ENCODE assay signal across 12 cellular contexts in genomic region chr6:136326038-136326561, GRCh38. TPM values are rescaled to one million over a fixed set of nuclear protein-coding genes. Genes with fewer than 3 reads are reported as not detected.
DNase-seq lines count a peak whose midpoint lies in the region; ATAC-seq, FAIRE-seq and TF ChIP-seq lines count a peak whose summit lies in the region.
"Had no signal": no experiment of that assay in that cellular context is flagged by ENCODE, and none has a peak within 500 bp of the region (broad histone marks: within the 10 kb centered on the region; RNA-seq: fewer than 3 reads in every experiment).

No MANE protein-coding gene starts in this region.

- H4K20me1 ChIP-seq in astrocyte (ENCODE audit: insufficient read depth, low read length): no peaks in the 10 kb centered on the region

- H3K9ac ChIP-seq in astrocyte (ENCODE audit: low read length): no peak overlapping the region

- no peaks in the 10 kb centered on the region for H3K9me3 ChIP-seq in astrocyte (ENCODE audit: insufficient read depth, low read depth, low read length)

- no peak overlapping the region for H3K27ac Mint-ChIP-seq in astrocyte (ENCODE audit: unreplicated experiment)

- H3K4me2 ChIP-seq in astrocyte (ENCODE audit: low read length): no peak overlapping the region

- H3K79me2 ChIP-seq in astrocyte (ENCODE audit: insufficient read depth, low read length): no peaks in the 10 kb centered on the region

- no peaks in the 10 kb centered on the region for H3K27me3 ChIP-seq in astrocyte (ENCODE audit: insufficient read depth, low read length)

- no peak overlapping the region for H3K4me3 ChIP-seq in astrocyte (ENCODE audit: insufficient read depth, low read depth, low read length)

- H3K27ac ChIP-seq in astrocyte (ENCODE audit: low read depth, low read length): no peak overlapping the region

- DNase-seq in DMS79 (lab: John Stamatoyannopoulos, UW) (peak; percentile 35), NCI-H2107 (lab: John Stamatoyannopoulos, UW) (peak; percentile 6), astrocyte (ENCODE audit: low read depth) (peak; percentile 25), NOMO-1 (lab: John Stamatoyannopoulos, UW; ENCODE audit: unreplicated experiment in 2 of 2) (no peak), putamen (ENCODE audit: low spot score) (no peak)
- DNase-seq: cortex of kidney; islet precursor cell; KG1; stimulated activated naive CD4-positive, alpha-beta T cell treated with Interleukin-2 at 50 U/mL for 16 hours had no signal

- no peaks in the 10 kb centered on the region for H3K4me1 ChIP-seq in astrocyte (ENCODE audit: insufficient read depth, low read length)

- H2AFZ ChIP-seq in astrocyte (ENCODE audit: low read depth, low read length): no peak overlapping the region

- FAIRE-seq in astrocyte (lab: Jason Lieb, UNC): no peak
- peak; percentile 96 for FAIRE-seq in islet of Langerhans (lab: Jason Lieb, UNC)

- no peaks in the 10 kb centered on the region for H3K9me3 Mint-ChIP-seq in astrocyte (ENCODE audit: unreplicated experiment)

- no peak for ATAC-seq in GM18907 (IDR thresholded peaks at IDR 0.05; ENCODE audit: unreplicated experiment)
- ATAC-seq in HG03469 (IDR thresholded peaks at IDR 0.05; ENCODE audit: unreplicated experiment): no peak

- H3K4me1 Mint-ChIP-seq in astrocyte (ENCODE audit: low read depth, unreplicated experiment): no peaks in the 10 kb centered on the region

- H3K36me3 ChIP-seq in astrocyte (ENCODE audit: insufficient read depth, low read length): no peaks in the 10 kb centered on the region

- no peaks in the 10 kb centered on the region for H3K27me3 Mint-ChIP-seq in astrocyte (ENCODE audit: low read depth, unreplicated experiment)

- TF ChIP-seq CTCF in astrocyte (IDR thresholded peaks at IDR 0.05; ENCODE audit: insufficient read depth, low read depth, low read length): no peak

- H3K4me3 Mint-ChIP-seq in astrocyte (ENCODE audit: unreplicated experiment): no peak overlapping the region

- no peaks in the 10 kb centered on the region for H3K36me3 Mint-ChIP-seq in astrocyte (ENCODE audit: low read depth, unreplicated experiment)

RNA-seq across cellular contexts. Expression of gene BCLAF1, which starts 36.5 kb away (rescaled TPM):
- 152 and 154 TPM in 2 replicates for total RNA-seq in astrocyte

Comparison
In these comparisons a context has a peak if more than half of its experiments do, and no peak if none do; other contexts are left out.
1. DNase-seq: peak in DMS79 (single experiment), NCI-H2107 (single experiment) and astrocyte (single experiment); none in NOMO-1 (0 of 2) and putamen (single experiment).